12 cellular contexts compared by ENCODE assay signal in genomic region chr17:48994548-48995331, GRCh38. TPM values are rescaled to one million over a fixed set of nuclear protein-coding genes. Genes with fewer than 3 reads are reported as not detected.
DNase-seq lines count a peak whose midpoint lies in the region; ATAC-seq, FAIRE-seq and TF ChIP-seq lines count a peak whose summit lies in the region.
"Had no signal": no experiment of that assay in that cellular context is flagged by ENCODE, and none has a peak within 500 bp of the region (broad histone marks: within the 10 kb centered on the region; RNA-seq: fewer than 3 reads in every experiment).

No MANE protein-coding gene starts in this region.

- 9% methylated on average over 4 of the region's 4 CpGs; no CpG with 5 or more reads in 1 of the 2 experiments for WGBS in H1 (ENCODE audit: extremely low coverage in 1 of 2, insufficient coverage in 1 of 2, insufficient read length in 1 of 2, insufficient replicate concordance in 2 of 2, low coverage in 1 of 2, low lambda C conversion rate in 2 of 2, missing lambda C conversion rate in 1 of 2), 2 experiments
- WGBS in neuronal stem cell (ENCODE audit: extremely low coverage in 2 of 2, insufficient read length in 2 of 2, insufficient replicate concordance in 1 of 2), 2 donors, result no CpG with 5 or more reads among the region's 4 CpGs

- TF ChIP-seq EP300 in H1 (IDR thresholded peaks at IDR 0.05; ENCODE audit: borderline replicate concordance in 1 of 2, low read depth in 2 of 2, low read length in 2 of 2), result no peak

- H4K8ac ChIP-seq in H1 (ENCODE audit: extremely low read depth, insufficient read depth, low read length) (no peak overlapping the region), neuronal stem cell (ENCODE audit: low read depth, low read length) (no peak overlapping the region)

- H3K4ac ChIP-seq in H1 (replicated peaks; ENCODE audit: insufficient read length, low read depth, low read length) (peak overlapping the region; percentile 60), neuronal stem cell (ENCODE audit: low read length) (no peak overlapping the region)

- H3K9ac ChIP-seq in H1 (replicated peaks in 1 of 4; ENCODE audit: extremely low read depth in 1 of 4, low read depth in 3 of 4, low read length in 3 of 4) (peak overlapping the region; percentile 54 to 99 (median 96)), neuronal stem cell (ENCODE audit: low read depth, low read length, poor library complexity) (no peak overlapping the region)

- FAIRE-seq in H1 (lab: Jason Lieb, UNC), result peak; percentile 24

- H4K91ac ChIP-seq in H1 (replicated peaks; ENCODE audit: insufficient read length, low read length) (no peak overlapping the region), neuronal stem cell (ENCODE audit: low read depth, low read length, poor library complexity) (no peak overlapping the region)

- H3K23ac ChIP-seq in H1 (ENCODE audit: insufficient read length) (no peak overlapping the region), neuronal stem cell (ENCODE audit: low read depth, low read length, poor library complexity) (no peak overlapping the region)

- H3K36me3 ChIP-seq in H1 (ENCODE audit: control insufficient read depth in 2 of 4, insufficient read depth in 4 of 4, low read length in 3 of 4), result peaks cover 0 to 14% (median 0%) of the 10 kb centered on the region in 4 experiments; a peak in 1 of 8 replicates
- peaks cover 0 to 5% of the 10 kb centered on the region in 2 donors for H3K36me3 ChIP-seq in neuronal stem cell (replicated peaks in 1 of 2; ENCODE audit: control insufficient read depth in 2 of 2, insufficient read depth in 2 of 2, low read length in 2 of 2)
- no peaks in the 10 kb centered on the region for H3K36me3 ChIP-seq in tibial artery

- CTCF ChIA-PET in H1 (lab: Charles Lee; ENCODE audit: partially characterized antibody), result interaction anchor here (0.8 to 3.6 kb wide), 11 partner anchors 10 to 55 kb away, joined by 3 to 16 read pairs (median 4); partner anchors contain the start of gene SNF8

- no peak for TF ChIP-seq POLR2A in H1 (IDR thresholded peaks at IDR 0.05; ENCODE audit: control extremely low read depth in 1 of 2, low read depth in 2 of 2, low read length in 2 of 2)

- H3K9me3 ChIP-seq in H1 (ENCODE audit: insufficient read depth in 2 of 2, low read depth in 1 of 2, low read length in 1 of 2) (no peaks in the 10 kb centered on the region), neuronal stem cell (replicated peaks in 1 of 2; ENCODE audit: control insufficient read depth in 2 of 2, insufficient read depth in 1 of 2, low read depth in 1 of 2, low read length in 2 of 2) (no peaks in the 10 kb centered on the region), tibial artery (no peaks in the 10 kb centered on the region)

- H3K27ac ChIP-seq in H1 (ENCODE audit: low read depth, low read length), result peak overlapping the region; percentile 98
- peak overlapping the region; percentile 100 for H3K27ac ChIP-seq in neuronal stem cell (replicated peaks; ENCODE audit: low read length)
- no peak overlapping the region for H3K27ac ChIP-seq in tibial artery
- H3K27ac ChIP-seq: skin epidermis had no signal

- H2BK5ac ChIP-seq in H1 (ENCODE audit: low read depth, low read length), result peak overlapping the region; percentile 97
- H2BK5ac ChIP-seq in neuronal stem cell (ENCODE audit: low read length), result peak overlapping the region; percentile 100

- no peak for TF ChIP-seq RAD21 in H1 (IDR thresholded peaks at IDR 0.05 in 1 of 2, conservative IDR thresholded peaks at IDR 0.05 in 1 of 2; ENCODE audit: low read depth in 2 of 2, low read length in 2 of 2)

- peak overlapping the region; percentile 85 for H3K56ac ChIP-seq in H1 (replicated peaks; ENCODE audit: insufficient read length, low read depth, low read length)

- H4K20me1 ChIP-seq in H1 (replicated peaks in 1 of 2; ENCODE audit: control insufficient read depth in 1 of 2, insufficient read depth in 2 of 2, low read length in 2 of 2), result no peaks in the 10 kb centered on the region

- no peak overlapping the region for H2BK15ac ChIP-seq in H1 (ENCODE audit: low read length)
- H2BK15ac ChIP-seq in neuronal stem cell (ENCODE audit: low read length), result no peak overlapping the region

- H2BK120ac ChIP-seq in H1 (replicated peaks; ENCODE audit: low read depth, low read length), result no peak overlapping the region
- H2BK120ac ChIP-seq in neuronal stem cell (ENCODE audit: low read depth, low read length), result no peak overlapping the region

- intact Hi-C loops in tibial artery (cut with DNase I; ENCODE audit: low total_unique reads), result no loop called here

- peaks cover 19 to 29% of the 10 kb centered on the region in 2 experiments for H3K79me2 ChIP-seq in H1 (ENCODE audit: control insufficient read depth in 1 of 2, insufficient read depth in 2 of 2, low read length in 2 of 2)

- H3K4me2 ChIP-seq in H1 (ENCODE audit: insufficient read depth in 1 of 2, low read depth in 2 of 2, low read length in 2 of 2) (peak overlapping the region; percentile 86 to 88), neuronal stem cell (ENCODE audit: insufficient read depth, low read length, poor library complexity, severe bottlenecking) (peak overlapping the region; percentile 49)

- H3K27me3 ChIP-seq in H1 (replicated peaks in 1 of 4; ENCODE audit: control insufficient read depth in 3 of 4, extremely low read depth in 1 of 4, insufficient read depth in 3 of 4, low read length in 3 of 4) (no peaks in the 10 kb centered on the region; a peak in 1 of 7 replicates), neuronal stem cell (ENCODE audit: control insufficient read depth in 3 of 3, insufficient read depth in 3 of 3, low read depth in 1 of 3, low read length in 3 of 3) (no peaks in the 10 kb centered on the region), tibial artery (peaks cover 6 to 99% of the 10 kb centered on the region in 2 donors)

- peak; percentile 13 for DNase-seq in GM10266 (ENCODE audit: extremely low spot score)
- peak; percentile 48 for DNase-seq in KG1 (lab: John Stamatoyannopoulos, UW)
- DNase-seq in H1 (ENCODE audit: low read depth in 1 of 2, low spot score in 2 of 2), result no peak
- no peak for DNase-seq in neuronal stem cell (ENCODE audit: low spot score)
- DNase-seq in tibial artery, result no peak
- DNase-seq: activated T-cell treated with anti-CD3 and anti-CD28 coated beads, Interleukin-2, amount 50 U/mL, for 4 hours; caudate nucleus had no signal

- H4K5ac ChIP-seq in H1 (ENCODE audit: insufficient read length, low read depth, low read length), result peak overlapping the region; percentile 63

- H2BK12ac ChIP-seq in H1 (ENCODE audit: low read depth, low read length), result peak overlapping the region; percentile 60; the same call in 1 of the 2 replicates
- no peak overlapping the region for H2BK12ac ChIP-seq in neuronal stem cell (ENCODE audit: low read length)

- no peak overlapping the region for H3K14ac ChIP-seq in H1 (ENCODE audit: insufficient read length)
- H3K14ac ChIP-seq in neuronal stem cell (ENCODE audit: low read length), result no peak overlapping the region

- H2AK5ac ChIP-seq in H1 (ENCODE audit: low read depth, low read length) (0 out of 2 replicates have a peak overlapping the region, but pooled peaks have one; percentile 19), neuronal stem cell (ENCODE audit: low read depth, low read length) (no peak overlapping the region)

- H3K79me1 ChIP-seq in H1 (ENCODE audit: low read depth, low read length) (no peaks in the 10 kb centered on the region), neuronal stem cell (ENCODE audit: low read depth, low read length) (no peaks in the 10 kb centered on the region)

- no peak overlapping the region for H2AFZ ChIP-seq in H1 (ENCODE audit: low read length)
- H2AFZ ChIP-seq in neuronal stem cell (ENCODE audit: low read length), result peak overlapping the region; percentile 3

- POLR2A ChIA-PET in H1 (lab: Charles Lee; ENCODE audit: partially characterized antibody), result interaction anchor here (0.7 to 14.3 kb wide), 24 partner anchors 8 to 198 kb away, joined by 3 to 366 read pairs (median 5); partner anchors contain the start of gene SNF8

- H3K4me1 ChIP-seq in H1 (replicated peaks in 1 of 4; ENCODE audit: control insufficient read depth in 3 of 4, insufficient read depth in 4 of 4, low read length in 3 of 4) (peaks cover 0 to 12% (median 9%) of the 10 kb centered on the region in 4 experiments; a peak in 5 of 7 replicates), neuronal stem cell (ENCODE audit: control insufficient read depth in 2 of 2, insufficient read depth in 1 of 2, low read depth in 1 of 2, low read length in 2 of 2) (peaks cover 2 to 28% of the 10 kb centered on the region in 2 donors), tibial artery (peaks cover 0 to 34% (median 20%) of the 10 kb centered on the region in 4 donors)

- H3K4me3 ChIP-seq in H1 (ENCODE audit: extremely low read depth in 1 of 4, insufficient read depth in 2 of 4, low read depth in 3 of 4, low read length in 4 of 4) (peak overlapping the region; percentile 91 to 100 (median 96)), neuronal stem cell (ENCODE audit: low read length in 2 of 2) (peak overlapping the region; percentile 98 to 99), tibial artery (no peak overlapping the region)
- H3K4me3 ChIP-seq: skin epidermis had no signal

- H3K23me2 ChIP-seq in H1 (ENCODE audit: low read depth, low read length), result peaks cover 14% of the 10 kb centered on the region

- TF ChIP-seq CTCF in GM10266 (IDR thresholded peaks at IDR 0.05; ENCODE audit: control insufficient read depth, insufficient read depth, low read depth, missing control alignments), result no peak
- no peak for TF ChIP-seq CTCF in H1 (IDR thresholded peaks at IDR 0.05; ENCODE audit: control extremely low read depth in 1 of 3, insufficient read depth in 1 of 3, low read depth in 1 of 3, low read length in 3 of 3)
- no peak for TF ChIP-seq CTCF in tibial artery (IDR thresholded peaks at IDR 0.05)

- ATAC-seq in HG03342 (IDR thresholded peaks at IDR 0.05; ENCODE audit: unreplicated experiment) (no peak), GM21529 (IDR thresholded peaks at IDR 0.05; ENCODE audit: unreplicated experiment) (no peak)
- ATAC-seq: activated T-cell treated with anti-CD3 and anti-CD28 coated beads, Interleukin-2, amount 50 U/mL, for 4 hours had no signal

- H3K18ac ChIP-seq in H1 (ENCODE audit: extremely low read depth, low read length), result peak overlapping the region; percentile 64
- no peak overlapping the region for H3K18ac ChIP-seq in neuronal stem cell (ENCODE audit: low read length)

- no peak overlapping the region for H2BK20ac ChIP-seq in H1 (ENCODE audit: low read length)

RNA-seq across cellular contexts. Expression of gene IGF2BP1, which starts 2.4 kb away (rescaled TPM):
- total RNA-seq in H1 (2021; fragmentation: NEBNext Ultra II Directional; extraction: Animal tissue kit (Norgen Biotek cat#: 25700)), result 487 and 513 TPM in 2 replicates
- 41.6 and 92.2 TPM in 2 replicates for polyA plus RNA-seq in H1 (2011; rRNA removed)
- 61.5 TPM for polyA plus RNA-seq in H1 (2011; cell fraction: cytosol; rRNA removed)
- polyA plus RNA-seq in H1 (2011; cell fraction: nucleus; rRNA removed), result 133 TPM
- 99.0 to 129 TPM (median 117 TPM) in 4 replicates for polyA plus RNA-seq in H1 (2012, experiment 1 of 2)
- polyA plus RNA-seq in H1 (2012, experiment 2 of 2), result 51.1 TPM
- 101 TPM for polyA plus RNA-seq in H1 (2013, experiment 1 of 2)
- polyA plus RNA-seq in H1 (2013, experiment 2 of 2), result 103 TPM
- polyA minus RNA-seq in H1 (2011; rRNA and poly(A)+ RNA removed), result 125 and 134 TPM in 2 replicates
- polyA minus RNA-seq in H1 (2011; cell fraction: cytosol; rRNA and poly(A)+ RNA removed), result 145 TPM
- polyA minus RNA-seq in H1 (2011; cell fraction: nucleus; rRNA and poly(A)+ RNA removed), result 95.5 TPM
- polyA plus RNA-seq in neuronal stem cell (2013, experiment 1 of 2), result 77.2 TPM
- polyA plus RNA-seq in neuronal stem cell (2013, experiment 2 of 2), result 84.4 TPM
- polyA plus RNA-seq: liver had no signal

RNA-seq across cellular contexts. Expression of gene GIP, which starts 26.3 kb away (rescaled TPM):
- total RNA-seq in H1 (2021; fragmentation: NEBNext Ultra II Directional; extraction: Animal tissue kit (Norgen Biotek cat#: 25700)), result not detected in 2 replicates
- polyA plus RNA-seq in H1 (2011; rRNA removed), result 0.14 and 0.16 TPM in 2 replicates
- not detected for polyA plus RNA-seq in H1 (2011; cell fraction: cytosol; rRNA removed)
- not detected for polyA plus RNA-seq in H1 (2011; cell fraction: nucleus; rRNA removed)
- polyA plus RNA-seq in H1 (2012, experiment 1 of 2), result 0.29 to 0.34 TPM in 2 of 4 replicates, not detected in the others
- polyA plus RNA-seq in H1 (2012, experiment 2 of 2), result not detected
- 0.39 TPM for polyA plus RNA-seq in H1 (2013, experiment 1 of 2)
- 0.66 TPM for polyA plus RNA-seq in H1 (2013, experiment 2 of 2)
- 0.39 TPM in 1 of 2 replicates, not detected in the other for polyA minus RNA-seq in H1 (2011; rRNA and poly(A)+ RNA removed)
- not detected for polyA minus RNA-seq in H1 (2011; cell fraction: cytosol; rRNA and poly(A)+ RNA removed)
- polyA minus RNA-seq in H1 (2011; cell fraction: nucleus; rRNA and poly(A)+ RNA removed), result not detected
- polyA plus RNA-seq in neuronal stem cell (2013, experiment 1 of 2), result 0.08 TPM
- 0.11 TPM for polyA plus RNA-seq in neuronal stem cell (2013, experiment 2 of 2)
- total RNA-seq: activated T-cell treated with anti-CD3 and anti-CD28 coated beads, Interleukin-2, amount 50 U/mL, for 4 hours; liver; T-helper 2 cell treated with Interferon-gamma antibody and Interleukin-4, amounts not matched to agents 100 ng/mL and 5 ng/mL, for 36 hours had no signal
- polyA plus RNA-seq: liver had no signal

RNA-seq across cellular contexts. Expression of gene SNF8, which starts 50.1 kb away (rescaled TPM):
- total RNA-seq in H1 (2021; fragmentation: NEBNext Ultra II Directional; extraction: Animal tissue kit (Norgen Biotek cat#: 25700)), result 130 and 133 TPM in 2 replicates
- polyA plus RNA-seq in H1 (2011; rRNA removed), result 132 and 134 TPM in 2 replicates
- 155 TPM for polyA plus RNA-seq in H1 (2011; cell fraction: cytosol; rRNA removed)
- polyA plus RNA-seq in H1 (2011; cell fraction: nucleus; rRNA removed), result 87.7 TPM
- 148 to 187 TPM (median 180 TPM) in 4 replicates for polyA plus RNA-seq in H1 (2012, experiment 1 of 2)
- polyA plus RNA-seq in H1 (2012, experiment 2 of 2), result 75.0 TPM
- polyA plus RNA-seq in H1 (2013, experiment 1 of 2), result 96.7 TPM
- polyA plus RNA-seq in H1 (2013, experiment 2 of 2), result 108 TPM
- polyA minus RNA-seq in H1 (2011; rRNA and poly(A)+ RNA removed), result 83.1 and 86.2 TPM in 2 replicates
- polyA minus RNA-seq in H1 (2011; cell fraction: cytosol; rRNA and poly(A)+ RNA removed), result 56.1 TPM
- polyA minus RNA-seq in H1 (2011; cell fraction: nucleus; rRNA and poly(A)+ RNA removed), result 38.1 TPM
- 74.0 TPM for polyA plus RNA-seq in neuronal stem cell (2013, experiment 1 of 2)
- polyA plus RNA-seq in neuronal stem cell (2013, experiment 2 of 2), result 71.0 TPM

Comparison
In these comparisons a context has a peak if more than half of its experiments do, and no peak if none do; other contexts are left out.
1. DNase-seq: peak in GM10266 (single experiment) and KG1 (single experiment); none in H1 (0 of 2), neuronal stem cell (single experiment) and tibial artery (0 of 2).
2. H3K27ac ChIP-seq: peak in H1 (single experiment) and neuronal stem cell (single experiment); none in tibial artery (0 of 2).
3. H3K4me3 ChIP-seq: peak in H1 (4 of 4) and neuronal stem cell (2 of 2); none in tibial artery (0 of 2).